In the genomic region with DNA sequence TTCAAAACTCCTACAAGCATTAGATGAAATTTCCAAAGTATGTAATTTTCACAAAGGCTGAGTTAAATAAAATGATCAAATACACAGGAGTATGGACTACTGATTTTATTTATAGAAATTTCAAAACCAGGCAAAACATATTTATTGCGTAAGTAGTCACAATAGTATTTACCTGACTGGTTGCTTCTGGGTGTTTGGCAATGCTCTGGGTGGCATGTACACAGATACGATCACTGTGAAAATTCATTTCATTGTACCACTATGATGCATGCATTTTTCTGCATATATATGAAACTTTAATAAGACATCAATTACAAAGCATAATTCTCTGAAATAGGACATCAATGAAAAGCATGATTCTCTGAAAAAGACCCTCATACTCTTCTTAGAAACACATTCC, we compare ENCODE assay signal across 1 cellular context.
TF ChIP-seq lines count a peak whose summit lies in the region.

No MANE protein-coding gene starts in this region.

TF ChIP-seq in IMR-90, 13 proteins besides CTCF, POLR2A, EP300 and RAD21 (continued from another document):
- TF ChIP-seq NFE2L2 (IDR thresholded peaks at IDR 0.05; ENCODE audit: low read depth, low read length) (no peak), MXI1 (IDR thresholded peaks at IDR 0.05; ENCODE audit: borderline replicate concordance, low read depth, low read length) (no peak), CEBPB (IDR thresholded peaks at IDR 0.05; ENCODE audit: low read depth, low read length) (0 out of 2 replicates have a peak, but pooled peaks have one; percentile 5)
TF ChIP-seq in IMR-90: peak in this region for 1.
